ENCODE assay signal across 1 cellular context in genomic region chr14:103848720-103849077, GRCh38.
TF ChIP-seq lines count a peak whose summit lies in the region.

No MANE protein-coding gene starts in this region.

TF ChIP-seq in WTC11, 78 proteins besides CTCF, POLR2A, EP300 and RAD21 (continued from another document):
- TF ChIP-seq, protein P1, sequence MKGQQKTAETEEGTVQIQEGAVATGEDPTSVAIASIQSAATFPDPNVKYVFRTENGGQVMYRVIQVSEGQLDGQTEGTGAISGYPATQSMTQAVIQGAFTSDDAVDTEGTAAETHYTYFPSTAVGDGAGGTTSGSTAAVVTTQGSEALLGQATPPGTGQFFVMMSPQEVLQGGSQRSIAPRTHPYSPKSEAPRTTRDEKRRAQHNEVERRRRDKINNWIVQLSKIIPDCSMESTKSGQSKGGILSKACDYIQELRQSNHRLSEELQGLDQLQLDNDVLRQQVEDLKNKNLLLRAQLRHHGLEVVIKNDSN (CRISPR knock-in tag; IDR thresholded peaks at IDR 0.05): no peak
